Comparison of ENCODE assay signal across 8 cellular contexts in the genomic region with DNA sequence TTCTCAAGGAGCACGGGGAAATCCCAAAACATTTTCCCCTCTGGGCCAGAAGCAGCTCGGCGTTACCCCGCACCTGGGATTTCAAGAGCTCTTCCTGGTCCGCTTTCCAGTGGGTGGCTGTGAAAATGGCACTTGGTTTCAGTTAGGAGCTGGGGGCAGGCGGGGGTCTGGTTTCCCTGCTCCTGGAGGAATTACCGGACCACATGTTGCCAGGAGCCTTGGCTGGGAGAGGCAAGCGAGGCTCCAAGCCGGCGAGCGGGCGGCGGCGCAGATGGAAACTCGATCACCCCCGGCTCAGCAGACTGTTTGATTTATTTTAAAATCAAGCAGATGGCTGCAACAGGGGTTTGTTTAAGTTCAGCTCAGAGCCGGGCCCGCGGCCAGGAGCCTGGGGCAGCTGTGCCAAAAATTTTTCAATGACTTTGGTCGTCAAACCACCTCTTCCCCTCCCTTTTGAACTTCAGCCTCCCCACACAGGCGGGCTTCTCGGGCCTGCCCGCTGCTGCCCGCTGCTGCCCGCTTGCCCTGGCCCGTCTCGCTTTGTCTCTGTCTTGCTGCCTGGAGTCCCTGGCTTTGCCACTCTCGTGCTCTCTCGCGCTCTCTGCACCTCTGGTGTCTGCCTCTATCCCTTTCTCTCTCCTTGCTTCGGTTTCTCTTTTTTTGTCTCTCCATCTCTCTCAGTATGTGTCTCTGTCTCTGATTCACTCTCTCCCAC.
A peak's percentile ranks its signal among the peaks of the same experiment; 100 is the strongest.
DNase-seq lines count a peak whose midpoint lies in the region; ATAC-seq and TF ChIP-seq lines count a peak whose summit lies in the region.

No MANE protein-coding gene starts in this region.

- ATAC-seq in activated T-helper 17 cell treated with anti-CD3 and anti-CD28 coated beads, Interleukin-2, amount 50 U/mL, for 72 hours (replicated peaks) = no peak
- ATAC-seq in natural killer cell treated with Interleukin-12 subunit alpha and Interleukin-12 subunit beta and Interleukin-15 and Interleukin-18, amount 100 ng/mL, for 72 hours = no peak

- no peaks in the 10 kb centered on the region for H3K36me3 Mint-ChIP-seq in glutamatergic neuron (ENCODE audit: unreplicated experiment)
- no peaks in the 10 kb centered on the region for H3K36me3 Mint-ChIP-seq in activated T-helper 17 cell treated with anti-CD3 and anti-CD28 coated beads, Interleukin-2, amount 50 U/mL, for 72 hours (ENCODE audit: low read depth)
- H3K36me3 Mint-ChIP-seq in natural killer cell treated with Interleukin-12 subunit alpha and Interleukin-12 subunit beta and Interleukin-15 and Interleukin-18, amount 100 ng/mL, for 72 hours = no peaks in the 10 kb centered on the region

- peak overlapping the region; percentile 81 for H3K4me2 ChIP-seq in SK-N-SH

- WGBS in SK-N-SH (ENCODE audit: low lambda C conversion rate) = 13% methylated on average over 31 of the region's 31 CpGs

- no peak; the same call in 1 of the 2 replicates for TF ChIP-seq RAD21 in SK-N-SH (IDR thresholded peaks at IDR 0.05; ENCODE audit: low read length)

- no peaks in the 10 kb centered on the region for H4K20me1 ChIP-seq in SK-N-SH (ENCODE audit: insufficient read depth)

- H3K27me3 ChIP-seq in SK-N-SH (ENCODE audit: insufficient read depth) = no peaks in the 10 kb centered on the region
- H3K27me3 ChIP-seq in rectal smooth muscle tissue (ENCODE audit: control insufficient read depth, insufficient read depth, low read length) = no peaks in the 10 kb centered on the region

- POLR2A ChIA-PET in SK-N-SH (lab: Yijun Ruan, JAX) = interaction anchor here (0.6 to 1.8 kb wide), 7 partner anchors 10 to 51 kb away, joined by 3 to 7 read pairs (median 3); no protein-coding TSS in a partner anchor

- DNase-seq in HPDE6-E6E7 (ENCODE audit: extremely low spot score) = peak; percentile 79
- DNase-seq in SK-N-SH = peak; percentile 92
- peak; percentile 73 for DNase-seq in glutamatergic neuron
- no peak for DNase-seq in NOMO-1 (lab: John Stamatoyannopoulos, UW; ENCODE audit: unreplicated experiment in 2 of 2)
- DNase-seq in T-helper 9 cell = no peak
- DNase-seq in natural killer cell treated with Interleukin-12 subunit alpha and Interleukin-12 subunit beta and Interleukin-15 and Interleukin-18, amount 100 ng/mL, for 72 hours (ENCODE audit: low spot score) = no peak

- H3K36me3 ChIP-seq in SK-N-SH (replicated peaks in 1 of 2; ENCODE audit: control insufficient read depth in 1 of 2, insufficient read depth in 2 of 2, low read length in 1 of 2) (no peaks in the 10 kb centered on the region), rectal smooth muscle tissue (ENCODE audit: control insufficient read depth, insufficient read depth, low read length) (no peaks in the 10 kb centered on the region)

- H3K4me3 Mint-ChIP-seq in glutamatergic neuron (ENCODE audit: unreplicated experiment) = peak overlapping the region; percentile 83
- no peak overlapping the region for H3K4me3 Mint-ChIP-seq in activated T-helper 17 cell treated with anti-CD3 and anti-CD28 coated beads, Interleukin-2, amount 50 U/mL, for 72 hours
- H3K4me3 Mint-ChIP-seq in natural killer cell treated with Interleukin-12 subunit alpha and Interleukin-12 subunit beta and Interleukin-15 and Interleukin-18, amount 100 ng/mL, for 72 hours = no peak overlapping the region

- peaks cover 9% of the 10 kb centered on the region; the same call in 1 of the 2 replicates for H3K79me2 ChIP-seq in SK-N-SH (ENCODE audit: insufficient read depth)

- H3K4me3 ChIP-seq in SK-N-SH (ENCODE audit: low read depth in 2 of 2, low read length in 1 of 2) (peak overlapping the region; percentile 15 to 37), rectal smooth muscle tissue (ENCODE audit: low read length) (peak overlapping the region; percentile 53)

- CTCF ChIA-PET in SK-N-SH (lab: Yijun Ruan, JAX) = interaction anchor here (0.7 to 6.8 kb wide), 10 partner anchors 9 to 106 kb away, joined by 3 to 42 read pairs (median 3); no protein-coding TSS in a partner anchor

- peaks cover 16% of the 10 kb centered on the region for H3K9me3 Mint-ChIP-seq in glutamatergic neuron (ENCODE audit: unreplicated experiment)
- H3K9me3 Mint-ChIP-seq in activated T-helper 17 cell treated with anti-CD3 and anti-CD28 coated beads, Interleukin-2, amount 50 U/mL, for 72 hours = no peaks in the 10 kb centered on the region
- H3K9me3 Mint-ChIP-seq in natural killer cell treated with Interleukin-12 subunit alpha and Interleukin-12 subunit beta and Interleukin-15 and Interleukin-18, amount 100 ng/mL, for 72 hours = no peaks in the 10 kb centered on the region

- H3K27ac Mint-ChIP-seq in glutamatergic neuron (ENCODE audit: unreplicated experiment) = peak overlapping the region; percentile 92
- H3K27ac Mint-ChIP-seq in activated T-helper 17 cell treated with anti-CD3 and anti-CD28 coated beads, Interleukin-2, amount 50 U/mL, for 72 hours = no peak overlapping the region
- H3K27ac Mint-ChIP-seq in natural killer cell treated with Interleukin-12 subunit alpha and Interleukin-12 subunit beta and Interleukin-15 and Interleukin-18, amount 100 ng/mL, for 72 hours = no peak overlapping the region

- H3K4me1 ChIP-seq in SK-N-SH (ENCODE audit: control insufficient read depth in 1 of 2, insufficient read depth in 2 of 2, low read depth in 1 of 2, low read length in 1 of 2) (peaks cover 8 to 51% of the 10 kb centered on the region in 2 experiments), rectal smooth muscle tissue (ENCODE audit: control insufficient read depth, insufficient read depth, low read length) (peaks cover 13% of the 10 kb centered on the region)

- TF ChIP-seq EP300 in SK-N-SH (IDR thresholded peaks at IDR 0.05; ENCODE audit: borderline replicate concordance in 1 of 2, low read depth in 1 of 2, low read length in 1 of 2) = peak; percentile 66 to 71; a peak in 2 of 4 replicates

- TF ChIP-seq CTCF in SK-N-SH (IDR thresholded peaks at IDR 0.05) (no peak), glutamatergic neuron (IDR thresholded peaks at IDR 0.05; ENCODE audit: partially characterized antibody, unreplicated experiment) (no peak)

- peak overlapping the region; percentile 93; the same call in 1 of the 2 replicates for H2AFZ ChIP-seq in SK-N-SH (ENCODE audit: low read depth)

- H3F3A ChIP-seq in SK-N-SH (replicated peaks; ENCODE audit: insufficient read depth) = peaks cover 9% of the 10 kb centered on the region

- H3K9me3 ChIP-seq in SK-N-SH = no peaks in the 10 kb centered on the region

- H3K27me3 Mint-ChIP-seq in glutamatergic neuron (ENCODE audit: unreplicated experiment) = peaks cover 10% of the 10 kb centered on the region
- H3K27me3 Mint-ChIP-seq in activated T-helper 17 cell treated with anti-CD3 and anti-CD28 coated beads, Interleukin-2, amount 50 U/mL, for 72 hours = no peaks in the 10 kb centered on the region
- H3K27me3 Mint-ChIP-seq in natural killer cell treated with Interleukin-12 subunit alpha and Interleukin-12 subunit beta and Interleukin-15 and Interleukin-18, amount 100 ng/mL, for 72 hours = peaks cover 3 to 8% of the 10 kb centered on the region in 2 donors

- H3K9ac ChIP-seq in SK-N-SH (peak overlapping the region; percentile 61), rectal smooth muscle tissue (ENCODE audit: low read length) (no peak overlapping the region)

- peaks cover 41% of the 10 kb centered on the region for H3K4me1 Mint-ChIP-seq in glutamatergic neuron (ENCODE audit: low read depth, unreplicated experiment)
- H3K4me1 Mint-ChIP-seq in activated T-helper 17 cell treated with anti-CD3 and anti-CD28 coated beads, Interleukin-2, amount 50 U/mL, for 72 hours = no peaks in the 10 kb centered on the region
- H3K4me1 Mint-ChIP-seq in natural killer cell treated with Interleukin-12 subunit alpha and Interleukin-12 subunit beta and Interleukin-15 and Interleukin-18, amount 100 ng/mL, for 72 hours (ENCODE audit: low read depth in 2 of 2) = peaks cover 0 to 4% of the 10 kb centered on the region in 2 donors

- H3K27ac ChIP-seq in SK-N-SH (ENCODE audit: low read depth in 2 of 2, low read length in 1 of 2) (peak overlapping the region; percentile 77 to 93), rectal smooth muscle tissue (ENCODE audit: low read depth, low read length) (peak overlapping the region; percentile 65)

- no peaks in the 10 kb centered on the region for H3K9me2 ChIP-seq in SK-N-SH

TF ChIP-seq in SK-N-SH, 30 proteins besides CTCF, POLR2A, EP300 and RAD21 (continues in another document):
- TF ChIP-seq FOXM1 (IDR thresholded peaks at IDR 0.05; ENCODE audit: low read depth) (0 out of 2 replicates have a peak, but pooled peaks have one; percentile 28), TEAD4 (IDR thresholded peaks at IDR 0.05; ENCODE audit: borderline replicate concordance, insufficient read depth) (no peak), FOXJ3 (CRISPR knock-in tag; IDR thresholded peaks at IDR 0.05) (no peak), NRF1 (IDR thresholded peaks at IDR 0.05; ENCODE audit: low read depth, low read length) (no peak), YY1 (IDR thresholded peaks at IDR 0.05; ENCODE audit: low read depth) (0 out of 2 replicates have a peak, but pooled peaks have one; percentile 43), GABPA (IDR thresholded peaks at IDR 0.05; ENCODE audit: low read depth) (0 out of 2 replicates have a peak, but pooled peaks have one; percentile 8), NFIC (IDR thresholded peaks at IDR 0.05; ENCODE audit: borderline replicate concordance) (peak; percentile 95), RCOR1 (IDR thresholded peaks at IDR 0.05; ENCODE audit: low read length) (peak; percentile 73; the same call in 1 of the 2 replicates), RFX5 (IDR thresholded peaks at IDR 0.05; ENCODE audit: low read length) (no peak), MAX (IDR thresholded peaks at IDR 0.05; ENCODE audit: low read depth) (peak; percentile 55), CHD2 (IDR thresholded peaks at IDR 0.05; ENCODE audit: low read length, partially characterized antibody) (no peak)
- TF ChIP-seq, protein P1, sequence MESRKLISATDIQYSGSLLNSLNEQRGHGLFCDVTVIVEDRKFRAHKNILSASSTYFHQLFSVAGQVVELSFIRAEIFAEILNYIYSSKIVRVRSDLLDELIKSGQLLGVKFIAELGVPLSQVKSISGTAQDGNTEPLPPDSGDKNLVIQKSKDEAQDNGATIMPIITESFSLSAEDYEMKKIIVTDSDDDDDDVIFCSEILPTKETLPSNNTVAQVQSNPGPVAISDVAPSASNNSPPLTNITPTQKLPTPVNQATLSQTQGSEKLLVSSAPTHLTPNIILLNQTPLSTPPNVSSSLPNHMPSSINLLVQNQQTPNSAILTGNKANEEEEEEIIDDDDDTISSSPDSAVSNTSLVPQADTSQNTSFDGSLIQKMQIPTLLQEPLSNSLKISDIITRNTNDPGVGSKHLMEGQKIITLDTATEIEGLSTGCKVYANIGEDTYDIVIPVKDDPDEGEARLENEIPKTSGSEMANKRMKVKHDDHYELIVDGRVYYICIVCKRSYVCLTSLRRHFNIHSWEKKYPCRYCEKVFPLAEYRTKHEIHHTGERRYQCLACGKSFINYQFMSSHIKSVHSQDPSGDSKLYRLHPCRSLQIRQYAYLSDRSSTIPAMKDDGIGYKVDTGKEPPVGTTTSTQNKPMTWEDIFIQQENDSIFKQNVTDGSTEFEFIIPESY (IDR thresholded peaks at IDR 0.05; ENCODE audit: borderline replicate concordance, low read depth) = no peak

Comparison
In these comparisons a context has a peak if more than half of its experiments do, and no peak if none do; other contexts are left out.
1. DNase-seq: peak in HPDE6-E6E7 (single experiment), SK-N-SH (single experiment) and glutamatergic neuron (single experiment); none in NOMO-1 (0 of 2), T-helper 9 cell (single experiment) and natural killer cell treated with Interleukin-12 subunit alpha and Interleukin-12 subunit beta and Interleukin-15 and Interleukin-18, amount 100 ng/mL, for 72 hours (single experiment).